27 cellular contexts compared by ENCODE assay signal in the genomic region with DNA sequence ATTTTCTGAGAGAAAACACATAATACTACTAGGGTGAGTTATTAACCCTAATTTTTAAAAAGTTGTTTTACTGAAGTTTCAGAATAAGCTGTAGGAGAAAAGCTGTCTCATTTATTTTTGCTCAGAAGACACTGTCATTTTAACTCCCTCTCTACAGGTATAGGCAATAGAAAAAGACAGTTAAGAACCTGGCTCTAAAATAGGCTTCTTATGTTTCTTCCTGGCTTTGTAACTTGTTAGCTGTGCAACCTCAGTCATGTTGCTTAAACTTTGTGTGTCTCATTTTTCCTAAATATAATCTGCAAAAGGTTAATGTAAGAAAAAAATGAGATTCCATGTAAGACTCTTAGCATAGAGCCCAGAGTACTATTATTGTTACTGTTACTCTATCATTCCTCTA.
"Had no signal": no experiment of that assay in that cellular context is flagged by ENCODE, and none has a peak within 500 bp of the region (broad histone marks: within the 10 kb centered on the region; RNA-seq: fewer than 3 reads in every experiment).

No MANE protein-coding gene starts in this region.

- H3K4me1 ChIP-seq: pancreas, prostate gland, right lobe of liver, sigmoid colon, suprapubic skin, testis, upper lobe of left lung, vagina had no signal

- H3K36me3 ChIP-seq: neutrophil, prostate gland, right lobe of liver, suprapubic skin, vagina had no signal

- H3K27me3 ChIP-seq: neutrophil, pancreas, right lobe of liver, sigmoid colon, suprapubic skin, testis, tibial nerve, upper lobe of left lung, vagina had no signal

- H3K4me3 ChIP-seq: pancreas, prostate gland, right lobe of liver, sigmoid colon, suprapubic skin, testis, tibial nerve, upper lobe of left lung, vagina had no signal

- H3K27ac ChIP-seq: neutrophil, pancreas, prostate gland, right lobe of liver, sigmoid colon, suprapubic skin, testis, tibial nerve, upper lobe of left lung, vagina had no signal

- FAIRE-seq: pancreas, small intestine, urothelium cell line had no signal

- ATAC-seq: naive thymus-derived CD8-positive, alpha-beta T cell; natural killer cell treated with Interleukin-12 subunit alpha and Interleukin-12 subunit beta and Interleukin-15 and Interleukin-18, amount 100 ng/mL, for 72 hours; pancreas; right cardiac atrium; right lobe of liver; stimulated activated memory B cell treated with anti-CD40 and anti-IgM and Interleukin-4, amounts not matched to agents 10 μg/mL and 1 μg/mL and 100 μg/mL, for 72 hours; stimulated activated naive CD8-positive, alpha-beta T cell treated with anti-CD3 and anti-CD28 coated beads, Interleukin-15, amount 100 ng/mL, for 72 hours; stimulated activated naive CD8-positive, alpha-beta T cell treated with anti-CD3 and anti-CD28 coated beads, Interleukin-15, Interleukin-2, amounts not matched to agents 100 U/mL and 50 U/mL, for 24 hours had no signal

- H3K9me3 ChIP-seq: neutrophil, pancreas, prostate gland, right lobe of liver, sigmoid colon, suprapubic skin, testis, tibial nerve, upper lobe of left lung, vagina had no signal

- DNase-seq: naive thymus-derived CD8-positive, alpha-beta T cell; nephron progenitor cell; nucleus accumbens; pancreas; right cardiac atrium; right lobe of liver; sigmoid colon; small intestine; stimulated activated CD4-positive, alpha-beta T cell treated with anti-CD3 and anti-CD28 coated beads, Interleukin-1b, Interleukin-23, amount 100 ng/mL, for 48 hours; stimulated activated CD4-positive, alpha-beta T cell treated with anti-CD3 and anti-CD28 coated beads, Interleukin-4, amount 100 ng/mL, for 1 hour; stimulated activated CD4-positive, alpha-beta T cell treated with anti-CD3 and anti-CD28 coated beads, Interleukin-4, amount 100 ng/mL, for 4 hours; stimulated activated CD8-positive, alpha-beta memory T cell treated with anti-CD3 and anti-CD28 coated beads, Interleukin-4, amount 100 ng/mL, for 48 hours; stimulated activated naive CD4-positive, alpha-beta T cell; stimulated activated naive CD8-positive, alpha-beta T cell treated with anti-CD3 and anti-CD28 coated beads, Interleukin-15, amount 100 ng/mL, for 72 hours; stimulated activated naive CD8-positive, alpha-beta T cell treated with anti-CD3 and anti-CD28 coated beads, Interleukin-15, Interleukin-2, amounts not matched to agents 100 U/mL and 50 U/mL, for 24 hours; substantia nigra; testis; trophoblast cell; upper lobe of left lung had no signal
